Comparison of ENCODE assay signal across 2 cellular contexts in genomic region chr20:609371-609964, GRCh38.
TF ChIP-seq lines count a peak whose summit lies in the region.

No MANE protein-coding gene starts in this region.

TF ChIP-seq in SK-N-SH, 30 proteins besides CTCF, POLR2A, EP300 and RAD21:
- TF ChIP-seq REST (IDR thresholded peaks at IDR 0.05; ENCODE audit: low read depth, low read length), result no peak
- no peak for TF ChIP-seq YY1 (IDR thresholded peaks at IDR 0.05; ENCODE audit: low read depth)
- TF ChIP-seq MXI1 (IDR thresholded peaks at IDR 0.05; ENCODE audit: low read depth, low read length), result no peak
- no peak for TF ChIP-seq FOXM1 (IDR thresholded peaks at IDR 0.05; ENCODE audit: low read depth)
- TF ChIP-seq GATA2 (CRISPR knock-in tag; IDR thresholded peaks at IDR 0.05), result no peak
- no peak for TF ChIP-seq SIN3A (IDR thresholded peaks at IDR 0.05; ENCODE audit: borderline replicate concordance, low read depth, low read length)
- no peak for TF ChIP-seq TCF12 (IDR thresholded peaks at IDR 0.05)

TF ChIP-seq in SK-N-SH treated with all-trans-retinoic acid at 6 μM for 48 hours, 23 proteins besides CTCF, POLR2A, EP300 and RAD21 (continued from another document):
- TF ChIP-seq ZNF565 (CRISPR knock-in tag; conservative IDR thresholded peaks at IDR 0.05; ENCODE audit: low read depth), result no peak
